8 cellular contexts compared by ENCODE assay signal in the genomic region with DNA sequence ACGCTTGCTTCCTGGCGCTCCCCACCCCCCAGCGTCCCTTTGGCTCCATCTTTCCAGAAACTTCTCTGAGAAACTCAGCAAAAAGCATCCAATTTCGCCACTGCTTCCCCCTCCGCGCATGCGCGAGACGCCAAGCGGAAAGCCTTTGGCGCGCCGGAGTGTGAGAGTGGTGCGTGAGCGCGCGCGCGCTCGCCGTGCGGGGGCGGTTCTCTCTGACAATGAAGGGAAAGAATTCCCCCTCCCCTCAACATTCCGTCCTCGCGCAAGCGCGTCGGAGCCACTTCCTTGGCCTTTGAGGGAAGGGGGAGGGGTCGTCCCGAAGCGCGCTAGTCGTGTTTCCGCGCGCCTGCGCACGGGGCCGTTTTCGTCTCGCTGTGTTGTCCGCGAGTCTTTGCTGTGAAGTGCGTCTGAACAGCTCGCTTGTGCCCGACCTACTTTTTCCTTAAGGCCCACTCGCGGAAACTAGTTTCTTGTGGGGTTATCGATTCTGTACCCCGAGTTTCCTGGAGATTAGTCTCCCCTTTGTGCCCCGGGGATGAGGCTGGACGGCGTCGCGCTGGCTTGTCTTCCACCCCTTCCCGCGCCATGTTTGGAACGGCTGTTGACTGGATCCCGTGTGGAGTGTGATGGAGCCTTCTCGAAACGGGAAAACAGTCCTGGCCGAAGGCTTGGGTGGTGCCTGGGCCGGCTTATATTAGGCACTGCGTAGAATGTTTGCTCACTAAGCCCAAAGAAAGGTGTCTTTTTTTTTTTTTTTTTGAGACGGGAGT. TPM values are rescaled to one million over a fixed set of nuclear protein-coding genes. Genes with fewer than 3 reads are reported as not detected.
A peak's percentile ranks its signal among the peaks of the same experiment; 100 is the strongest.
DNase-seq lines count a peak whose midpoint lies in the region; ATAC-seq and TF ChIP-seq lines count a peak whose summit lies in the region.

No MANE protein-coding gene starts in this region.

- H3K4me3 Mint-ChIP-seq in activated naive CD8-positive, alpha-beta T cell: peak overlapping the region; percentile 91

- peak; percentile 98 for DNase-seq in GM04504 (ENCODE audit: low read depth)
- peak; percentile 99 for DNase-seq in NCI-H1105 (lab: John Stamatoyannopoulos, UW)
- DNase-seq in glomerular endothelial cell (ENCODE audit: extremely low read depth, low read depth, low spot score): peak; percentile 81
- peak; percentile 69 to 100 (median 98) for DNase-seq in nucleus accumbens (lab: John Stamatoyannopoulos, UW)
- DNase-seq in superior temporal gyrus (ENCODE audit: extremely low spot score): peak; percentile 99

- peaks cover 35% of the 10 kb centered on the region for H3K4me1 Mint-ChIP-seq in activated naive CD8-positive, alpha-beta T cell (ENCODE audit: low read depth)

- peaks cover 3% of the 10 kb centered on the region for H3K36me3 Mint-ChIP-seq in activated naive CD8-positive, alpha-beta T cell

- H3K27me3 Mint-ChIP-seq in activated naive CD8-positive, alpha-beta T cell: no peaks in the 10 kb centered on the region

- H3K9me3 Mint-ChIP-seq in activated naive CD8-positive, alpha-beta T cell (ENCODE audit: low read depth): no peaks in the 10 kb centered on the region

- H3K27ac Mint-ChIP-seq in activated naive CD8-positive, alpha-beta T cell: peak overlapping the region; percentile 98

- ATAC-seq in HG02588 (IDR thresholded peaks at IDR 0.05; ENCODE audit: unreplicated experiment) (peak; percentile 53), SK-N-SH treated with all-trans-retinoic acid at 6 μM for 48 hours (peak; percentile 70)

TF ChIP-seq in SK-N-SH treated with all-trans-retinoic acid at 6 μM for 48 hours, 23 proteins besides CTCF, POLR2A, EP300 and RAD21:
- TF ChIP-seq ZFP30 (CRISPR knock-in tag; IDR thresholded peaks at IDR 0.05): no peak
- peak; percentile 76 for TF ChIP-seq ZFP3 (CRISPR knock-in tag; IDR thresholded peaks at IDR 0.05)
- TF ChIP-seq ZC3H10 (CRISPR knock-in tag; IDR thresholded peaks at IDR 0.05): no peak
- TF ChIP-seq RARB (CRISPR knock-in tag; IDR thresholded peaks at IDR 0.05): no peak
- TF ChIP-seq BACH2 (CRISPR knock-in tag; IDR thresholded peaks at IDR 0.05; ENCODE audit: borderline replicate concordance): no peak
- TF ChIP-seq CSDC2 (CRISPR knock-in tag; IDR thresholded peaks at IDR 0.05): peak; percentile 89
- TF ChIP-seq OSR1 (CRISPR knock-in tag; IDR thresholded peaks at IDR 0.05): no peak
- TF ChIP-seq, protein P1, sequence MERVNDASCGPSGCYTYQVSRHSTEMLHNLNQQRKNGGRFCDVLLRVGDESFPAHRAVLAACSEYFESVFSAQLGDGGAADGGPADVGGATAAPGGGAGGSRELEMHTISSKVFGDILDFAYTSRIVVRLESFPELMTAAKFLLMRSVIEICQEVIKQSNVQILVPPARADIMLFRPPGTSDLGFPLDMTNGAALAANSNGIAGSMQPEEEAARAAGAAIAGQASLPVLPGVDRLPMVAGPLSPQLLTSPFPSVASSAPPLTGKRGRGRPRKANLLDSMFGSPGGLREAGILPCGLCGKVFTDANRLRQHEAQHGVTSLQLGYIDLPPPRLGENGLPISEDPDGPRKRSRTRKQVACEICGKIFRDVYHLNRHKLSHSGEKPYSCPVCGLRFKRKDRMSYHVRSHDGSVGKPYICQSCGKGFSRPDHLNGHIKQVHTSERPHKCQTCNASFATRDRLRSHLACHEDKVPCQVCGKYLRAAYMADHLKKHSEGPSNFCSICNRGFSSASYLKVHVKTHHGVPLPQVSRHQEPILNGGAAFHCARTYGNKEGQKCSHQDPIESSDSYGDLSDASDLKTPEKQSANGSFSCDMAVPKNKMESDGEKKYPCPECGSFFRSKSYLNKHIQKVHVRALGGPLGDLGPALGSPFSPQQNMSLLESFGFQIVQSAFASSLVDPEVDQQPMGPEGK (CRISPR knock-in tag; IDR thresholded peaks at IDR 0.05; ENCODE audit: borderline replicate concordance): peak; percentile 91; the same call in 1 of the 2 replicates
- no peak for TF ChIP-seq GLIS3 (CRISPR knock-in tag; IDR thresholded peaks at IDR 0.05)
- no peak for TF ChIP-seq ZNF70 (CRISPR knock-in tag; IDR thresholded peaks at IDR 0.05)
- TF ChIP-seq ZNF565 (CRISPR knock-in tag; conservative IDR thresholded peaks at IDR 0.05; ENCODE audit: low read depth): no peak
- TF ChIP-seq, protein P2, sequence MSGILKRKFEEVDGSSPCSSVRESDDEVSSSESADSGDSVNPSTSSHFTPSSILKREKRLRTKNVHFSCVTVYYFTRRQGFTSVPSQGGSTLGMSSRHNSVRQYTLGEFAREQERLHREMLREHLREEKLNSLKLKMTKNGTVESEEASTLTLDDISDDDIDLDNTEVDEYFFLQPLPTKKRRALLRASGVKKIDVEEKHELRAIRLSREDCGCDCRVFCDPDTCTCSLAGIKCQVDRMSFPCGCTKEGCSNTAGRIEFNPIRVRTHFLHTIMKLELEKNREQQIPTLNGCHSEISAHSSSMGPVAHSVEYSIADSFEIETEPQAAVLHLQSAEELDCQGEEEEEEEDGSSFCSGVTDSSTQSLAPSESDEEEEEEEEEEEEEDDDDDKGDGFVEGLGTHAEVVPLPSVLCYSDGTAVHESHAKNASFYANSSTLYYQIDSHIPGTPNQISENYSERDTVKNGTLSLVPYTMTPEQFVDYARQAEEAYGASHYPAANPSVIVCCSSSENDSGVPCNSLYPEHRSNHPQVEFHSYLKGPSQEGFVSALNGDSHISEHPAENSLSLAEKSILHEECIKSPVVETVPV (CRISPR knock-in tag; IDR thresholded peaks at IDR 0.05): no peak

RNA-seq across cellular contexts. Expression of a gene that starts 11.6 kb away (rescaled TPM):
- 25.8 and 36.8 TPM in 2 replicates for total RNA-seq in glomerular endothelial cell

RNA-seq across cellular contexts. Expression of a gene that starts 28.5 kb away (rescaled TPM):
- total RNA-seq in glomerular endothelial cell: 0.76 and 2.3 TPM in 2 replicates

Comparison
In these comparisons a context has a peak if more than half of its experiments do, and no peak if none do; other contexts are left out.
1. Peak in every context shown above with its lines: DNase-seq and ATAC-seq.